ENCODE assay signal across 8 cellular contexts in the genomic region with DNA sequence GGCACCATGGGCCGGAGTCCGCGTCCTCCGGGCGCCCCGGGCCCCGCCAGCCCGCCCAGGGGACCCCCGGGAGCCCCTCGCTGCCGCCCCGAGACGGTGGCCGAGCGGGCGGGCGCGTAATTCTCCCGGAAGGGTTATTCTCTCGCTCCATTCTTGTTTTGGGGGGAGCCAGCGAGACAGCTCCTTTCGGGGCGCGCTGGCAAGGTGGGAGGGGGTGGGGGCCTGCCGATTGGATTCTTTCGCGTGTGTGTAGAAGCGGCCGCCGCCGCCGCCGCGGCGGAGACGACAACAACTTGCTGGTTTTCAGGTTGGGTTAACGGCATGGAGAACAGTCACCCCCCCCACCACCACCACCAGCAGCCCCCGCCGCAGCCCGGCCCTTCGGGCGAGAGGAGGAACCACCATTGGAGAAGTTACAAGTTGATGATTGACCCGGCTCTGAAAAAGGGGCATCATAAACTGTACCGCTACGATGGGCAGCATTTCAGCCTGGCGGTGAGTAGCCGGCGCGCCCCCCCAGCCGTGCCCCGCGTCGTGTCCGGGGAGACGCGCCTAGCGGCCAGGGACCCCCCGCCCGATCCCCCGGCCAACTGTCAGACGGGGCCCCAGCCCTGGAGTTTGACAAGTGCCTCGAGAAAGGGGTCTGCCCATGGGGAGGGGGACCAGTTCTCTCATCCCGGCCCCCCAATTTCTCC. TPM values are rescaled to one million over a fixed set of nuclear protein-coding genes. Genes with fewer than 3 reads are reported as not detected.
A peak's percentile ranks its signal among the peaks of the same experiment; 100 is the strongest.
DNase-seq lines count a peak whose midpoint lies in the region; ATAC-seq and TF ChIP-seq lines count a peak whose summit lies in the region.

No MANE protein-coding gene starts in this region.

- H3K4me3 Mint-ChIP-seq in activated naive CD4-positive, alpha-beta T cell treated with anti-CD3 and anti-CD28 coated beads for 36 hours: peak overlapping the region; percentile 95

- no peaks in the 10 kb centered on the region for H3K9me3 ChIP-seq in NT2/D1 (ENCODE audit: insufficient read depth, low read length)
- no peaks in the 10 kb centered on the region for H3K9me3 ChIP-seq in heart right ventricle

- H3K27me3 ChIP-seq in NT2/D1 (ENCODE audit: insufficient read depth, insufficient read length) (no peaks in the 10 kb centered on the region), heart right ventricle (no peaks in the 10 kb centered on the region), rectal smooth muscle tissue (ENCODE audit: control insufficient read depth, insufficient read depth, low read length) (no peaks in the 10 kb centered on the region)

- peaks cover 8% of the 10 kb centered on the region for H3K4me1 ChIP-seq in NT2/D1 (ENCODE audit: insufficient read depth, insufficient read length)
- peaks cover 13 to 40% (median 30%) of the 10 kb centered on the region in 9 donors for H3K4me1 ChIP-seq in heart right ventricle
- peaks cover 15% of the 10 kb centered on the region for H3K4me1 ChIP-seq in rectal smooth muscle tissue (ENCODE audit: control insufficient read depth, insufficient read depth, low read length)

- ATAC-seq in heart right ventricle: no peak
- ATAC-seq in HG03342 (IDR thresholded peaks at IDR 0.05; ENCODE audit: unreplicated experiment): no peak
- ATAC-seq in HG03439 (IDR thresholded peaks at IDR 0.05; ENCODE audit: unreplicated experiment): no peak

- 0 to 1% methylated on average over 59 to 63 of the region's 63 CpGs for WGBS in heart right ventricle, 2 donors

- no peaks in the 10 kb centered on the region for H3K27me3 Mint-ChIP-seq in activated naive CD4-positive, alpha-beta T cell treated with anti-CD3 and anti-CD28 coated beads for 36 hours (ENCODE audit: low read depth)

- no peak for TF ChIP-seq CTCF in heart right ventricle (IDR thresholded peaks at IDR 0.05)

- peaks cover 29% of the 10 kb centered on the region for H3K4me1 Mint-ChIP-seq in activated naive CD4-positive, alpha-beta T cell treated with anti-CD3 and anti-CD28 coated beads for 36 hours (ENCODE audit: low read depth)

- peaks cover 45% of the 10 kb centered on the region for H3K36me3 ChIP-seq in NT2/D1 (ENCODE audit: insufficient read depth, insufficient read length, low read length)
- H3K36me3 ChIP-seq in heart right ventricle: peaks cover 0 to 33% (median 6%) of the 10 kb centered on the region in 9 donors
- peaks cover 10% of the 10 kb centered on the region for H3K36me3 ChIP-seq in rectal smooth muscle tissue (ENCODE audit: control insufficient read depth, insufficient read depth, low read length)

- H3K9ac ChIP-seq in NT2/D1 (ENCODE audit: insufficient read length, low read depth): peak overlapping the region; percentile 88
- peak overlapping the region; percentile 13 for H3K9ac ChIP-seq in rectal smooth muscle tissue (ENCODE audit: low read length)

- peak overlapping the region; percentile 99 for H3K27ac Mint-ChIP-seq in activated naive CD4-positive, alpha-beta T cell treated with anti-CD3 and anti-CD28 coated beads for 36 hours

- intact Hi-C loops in activated naive CD4-positive, alpha-beta T cell treated with anti-CD3 and anti-CD28 coated beads for 36 hours (cut with micrococcal nuclease): no loop called here
- intact Hi-C loops in heart right ventricle (cut with DNase I): no loop called here

- CTCF ChIA-PET in activated naive CD4-positive, alpha-beta T cell treated with anti-CD3 and anti-CD28 coated beads for 36 hours (lab: Charles Lee): interaction anchor here (4.3 to 12.5 kb wide), 2 partner anchors 7 to 9 kb away, joined by 48 to 494 read pairs; a partner anchor contains a TSS

- peak; percentile 71 for DNase-seq in DMS53 (lab: John Stamatoyannopoulos, UW)
- DNase-seq in DMS53 treated with DMSO at 0.1 percent for 48 hours (lab: John Stamatoyannopoulos, UW; ENCODE audit: unreplicated experiment): no peak
- DNase-seq in NT2/D1 (ENCODE audit: low read depth, low spot score): no peak
- peak; percentile 61 for DNase-seq in activated naive CD4-positive, alpha-beta T cell treated with anti-CD3 and anti-CD28 coated beads for 36 hours
- no peak for DNase-seq in heart right ventricle

- peak overlapping the region; percentile 90 to 100 (median 100) for H3K27ac ChIP-seq in heart right ventricle
- H3K27ac ChIP-seq in rectal smooth muscle tissue (ENCODE audit: low read depth, low read length): peak overlapping the region; percentile 76

- H3K36me3 Mint-ChIP-seq in activated naive CD4-positive, alpha-beta T cell treated with anti-CD3 and anti-CD28 coated beads for 36 hours (ENCODE audit: low read depth): peaks cover 34% of the 10 kb centered on the region

- no peaks in the 10 kb centered on the region for H3K9me3 Mint-ChIP-seq in activated naive CD4-positive, alpha-beta T cell treated with anti-CD3 and anti-CD28 coated beads for 36 hours

- peak overlapping the region; percentile 71 for H3K4me3 ChIP-seq in NT2/D1 (ENCODE audit: insufficient read length, low read depth)
- H3K4me3 ChIP-seq in heart right ventricle: peak overlapping the region; percentile 65 to 87 (median 76)
- H3K4me3 ChIP-seq in rectal smooth muscle tissue (ENCODE audit: low read length): peak overlapping the region; percentile 48

RNA-seq across cellular contexts. Expression of a gene that starts 0.8 kb away (rescaled TPM):
- 1 to 10 TPM; 8.2 to 8.3 TPM for total RNA-seq in activated naive CD4-positive, alpha-beta T cell treated with anti-CD3 and anti-CD28 coated beads for 36 hours
- total RNA-seq in heart right ventricle: 10 to 100 TPM; 10.3 to 14.8 (median 11.2) TPM
- polyA plus RNA-seq in heart right ventricle: 10 to 100 TPM in 1 of 2 donors, 1 to 10 TPM in 1; 2.8 to 11.9 TPM

RNA-seq across cellular contexts. Expression of a gene that starts 11.1 kb away (rescaled TPM):
- 10 to 100 TPM; 64.4 to 67.5 TPM for total RNA-seq in activated naive CD4-positive, alpha-beta T cell treated with anti-CD3 and anti-CD28 coated beads for 36 hours
- 10 to 100 TPM; 19.8 to 45.6 (median 27.2) TPM for total RNA-seq in heart right ventricle
- polyA plus RNA-seq in heart right ventricle: 10 to 100 TPM; 16.5 to 16.6 TPM

RNA-seq across cellular contexts. Expression of a gene that starts 54.1 kb away (rescaled TPM):
- not detected for total RNA-seq in activated naive CD4-positive, alpha-beta T cell treated with anti-CD3 and anti-CD28 coated beads for 36 hours
- total RNA-seq in heart right ventricle: 1 to 10 TPM in 6 of 10 donors, under 1 TPM in 4; 0.24 to 3.4 (median 1.2) TPM
- 1 to 10 TPM; 1.0 to 1.3 TPM for polyA plus RNA-seq in heart right ventricle

Comparison
In these comparisons a context has a peak if more than half of its experiments do, and no peak if none do; other contexts are left out.
1. DNase-seq: peak in DMS53 (single experiment) and activated naive CD4-positive, alpha-beta T cell treated with anti-CD3 and anti-CD28 coated beads for 36 hours (single experiment); none in DMS53 treated with DMSO at 0.1 percent for 48 hours (single experiment), NT2/D1 (single experiment) and heart right ventricle (0 of 2).
2. Peak in every context shown above with its lines, with median percentiles within 50 percentile points of each other: H3K4me3 ChIP-seq.